18 cellular contexts compared by ENCODE assay signal in the genomic region with DNA sequence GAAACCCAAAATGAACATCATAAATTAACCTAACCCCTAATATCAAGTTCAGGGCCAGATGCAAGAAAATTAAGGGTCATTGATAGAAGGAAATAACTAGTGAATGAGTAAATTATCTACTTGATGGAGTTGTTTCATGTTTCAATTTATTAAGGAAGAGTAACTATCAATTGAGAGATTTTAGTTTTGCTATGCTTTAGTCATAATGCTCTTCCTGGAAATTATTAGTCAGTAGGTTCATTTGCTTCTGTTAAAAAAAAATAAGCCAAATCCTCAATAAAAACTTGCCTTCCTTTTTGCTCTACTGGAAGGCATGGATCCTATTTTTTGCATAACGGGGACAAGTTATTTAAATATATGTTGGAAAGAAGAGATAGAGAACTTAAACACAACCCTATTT.
"Had no signal": no experiment of that assay in that cellular context is flagged by ENCODE, and none has a peak within 500 bp of the region (broad histone marks: within the 10 kb centered on the region; RNA-seq: fewer than 3 reads in every experiment).

No MANE protein-coding gene starts in this region.

- H3K27ac Mint-ChIP-seq: activated CD4-positive, alpha-beta memory T cell treated with anti-CD3 and anti-CD28 coated beads, Interleukin-2, amount 10 ng/mL, durations not matched to agents 7 days and 5 days had no signal

- H3K27me3 ChIP-seq: cardiac muscle cell, ovary, tibial artery had no signal

- DNase-seq: activated CD4-positive, alpha-beta memory T cell treated with anti-CD3 and anti-CD28 coated beads, Interleukin-2, amount 10 ng/mL, durations not matched to agents 7 days and 5 days; activated CD4-positive, alpha-beta T cell treated with anti-CD3 and anti-CD28 coated beads for 1 hour; activated gamma-delta T cell; activated T-cell treated with anti-CD3 and anti-CD28 coated beads, Interleukin-2, amount 50 U/mL, for 4 hours; foreskin fibroblast; left ventricle myocardium superior; ovary; psoas muscle; right cardiac atrium; small intestine; stimulated activated CD4-positive, alpha-beta T cell treated with anti-CD3 and anti-CD28 coated beads, Interleukin-4, amount 100 ng/mL, for 1 hour; substantia nigra; SW 1271; T-helper 2 cell; tibial artery had no signal

- ATAC-seq: activated T-cell treated with anti-CD3 and anti-CD28 coated beads, Interleukin-2, amount 50 U/mL, for 4 hours; left ventricle myocardium superior; psoas muscle; right cardiac atrium had no signal

- H3K9me3 Mint-ChIP-seq: activated T-cell treated with anti-CD3 and anti-CD28 coated beads, Interleukin-2, amount 50 U/mL, for 4 hours had no signal

- H3K9me3 ChIP-seq: ovary, psoas muscle, tibial artery had no signal

- H3K4me3 ChIP-seq: cardiac muscle cell, ovary, psoas muscle, tibial artery had no signal

- H3K27me3 Mint-ChIP-seq: activated CD4-positive, alpha-beta memory T cell treated with anti-CD3 and anti-CD28 coated beads, Interleukin-2, amount 10 ng/mL, durations not matched to agents 7 days and 5 days had no signal

- H3K4me3 Mint-ChIP-seq: activated CD4-positive, alpha-beta memory T cell treated with anti-CD3 and anti-CD28 coated beads, Interleukin-2, amount 10 ng/mL, durations not matched to agents 7 days and 5 days; activated T-cell treated with anti-CD3 and anti-CD28 coated beads, Interleukin-2, amount 50 U/mL, for 4 hours had no signal

- H3K27ac ChIP-seq: cardiac muscle cell, epithelial cell of prostate, ovary, psoas muscle, tibial artery, VCaP had no signal

- FAIRE-seq: small intestine had no signal

- H3K36me3 ChIP-seq: cardiac muscle cell, ovary, tibial artery had no signal
